1 cellular context compared by ENCODE assay signal in the genomic region with DNA sequence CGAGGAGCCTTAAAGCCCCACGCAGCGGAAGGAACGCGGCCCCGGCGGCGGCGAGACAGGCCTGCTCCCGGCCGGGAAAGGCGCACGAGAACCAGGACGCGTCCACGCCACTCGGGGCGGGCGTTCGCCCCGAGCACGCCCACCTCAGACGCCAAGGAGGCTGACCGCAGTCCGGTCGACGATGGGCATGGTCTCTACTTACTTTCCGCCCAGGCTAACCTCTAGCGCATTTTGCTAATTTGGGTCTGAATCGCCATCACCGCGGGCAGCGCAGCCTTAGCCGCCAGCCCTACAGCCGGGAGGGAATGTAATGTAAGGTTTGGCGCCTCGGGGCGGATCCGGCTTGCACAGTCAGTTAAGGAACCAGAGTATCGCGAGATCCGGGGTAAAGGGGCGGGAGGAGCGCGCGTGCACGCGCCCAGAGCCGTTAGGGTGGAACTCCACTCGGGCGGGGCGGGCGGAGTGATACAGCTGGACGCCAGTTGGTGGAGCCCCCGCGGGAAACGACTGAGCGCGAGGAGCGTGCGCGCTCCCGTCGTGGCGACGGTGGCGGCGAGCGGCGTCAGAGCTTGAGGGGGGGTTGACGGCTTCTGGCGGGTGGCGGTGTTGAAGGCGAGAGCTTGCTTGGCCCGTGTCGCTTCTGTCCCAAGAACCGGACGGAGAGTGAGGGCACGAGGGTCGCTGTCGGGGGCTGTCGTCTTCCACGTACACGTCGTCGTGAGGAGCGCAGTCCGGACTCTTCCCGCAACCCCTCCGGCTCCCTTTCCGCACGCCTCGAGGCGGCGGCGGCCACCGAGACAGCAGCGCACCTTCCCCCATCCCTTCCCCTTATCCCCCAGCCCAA.
TF ChIP-seq lines count a peak whose summit lies in the region.

A gene with protein sequence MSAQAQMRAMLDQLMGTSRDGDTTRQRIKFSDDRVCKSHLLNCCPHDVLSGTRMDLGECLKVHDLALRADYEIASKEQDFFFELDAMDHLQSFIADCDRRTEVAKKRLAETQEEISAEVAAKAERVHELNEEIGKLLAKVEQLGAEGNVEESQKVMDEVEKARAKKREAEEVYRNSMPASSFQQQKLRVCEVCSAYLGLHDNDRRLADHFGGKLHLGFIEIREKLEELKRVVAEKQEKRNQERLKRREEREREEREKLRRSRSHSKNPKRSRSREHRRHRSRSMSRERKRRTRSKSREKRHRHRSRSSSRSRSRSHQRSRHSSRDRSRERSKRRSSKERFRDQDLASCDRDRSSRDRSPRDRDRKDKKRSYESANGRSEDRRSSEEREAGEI (plus strand): TSS at position 529 of the 844 bp plus-strand sequence. CDS start 368 bp downstream, outside the sequence.

TF ChIP-seq in WTC11, 78 proteins besides CTCF, POLR2A, EP300 and RAD21 (continued from another document and continues in another):
- TF ChIP-seq, protein P1, sequence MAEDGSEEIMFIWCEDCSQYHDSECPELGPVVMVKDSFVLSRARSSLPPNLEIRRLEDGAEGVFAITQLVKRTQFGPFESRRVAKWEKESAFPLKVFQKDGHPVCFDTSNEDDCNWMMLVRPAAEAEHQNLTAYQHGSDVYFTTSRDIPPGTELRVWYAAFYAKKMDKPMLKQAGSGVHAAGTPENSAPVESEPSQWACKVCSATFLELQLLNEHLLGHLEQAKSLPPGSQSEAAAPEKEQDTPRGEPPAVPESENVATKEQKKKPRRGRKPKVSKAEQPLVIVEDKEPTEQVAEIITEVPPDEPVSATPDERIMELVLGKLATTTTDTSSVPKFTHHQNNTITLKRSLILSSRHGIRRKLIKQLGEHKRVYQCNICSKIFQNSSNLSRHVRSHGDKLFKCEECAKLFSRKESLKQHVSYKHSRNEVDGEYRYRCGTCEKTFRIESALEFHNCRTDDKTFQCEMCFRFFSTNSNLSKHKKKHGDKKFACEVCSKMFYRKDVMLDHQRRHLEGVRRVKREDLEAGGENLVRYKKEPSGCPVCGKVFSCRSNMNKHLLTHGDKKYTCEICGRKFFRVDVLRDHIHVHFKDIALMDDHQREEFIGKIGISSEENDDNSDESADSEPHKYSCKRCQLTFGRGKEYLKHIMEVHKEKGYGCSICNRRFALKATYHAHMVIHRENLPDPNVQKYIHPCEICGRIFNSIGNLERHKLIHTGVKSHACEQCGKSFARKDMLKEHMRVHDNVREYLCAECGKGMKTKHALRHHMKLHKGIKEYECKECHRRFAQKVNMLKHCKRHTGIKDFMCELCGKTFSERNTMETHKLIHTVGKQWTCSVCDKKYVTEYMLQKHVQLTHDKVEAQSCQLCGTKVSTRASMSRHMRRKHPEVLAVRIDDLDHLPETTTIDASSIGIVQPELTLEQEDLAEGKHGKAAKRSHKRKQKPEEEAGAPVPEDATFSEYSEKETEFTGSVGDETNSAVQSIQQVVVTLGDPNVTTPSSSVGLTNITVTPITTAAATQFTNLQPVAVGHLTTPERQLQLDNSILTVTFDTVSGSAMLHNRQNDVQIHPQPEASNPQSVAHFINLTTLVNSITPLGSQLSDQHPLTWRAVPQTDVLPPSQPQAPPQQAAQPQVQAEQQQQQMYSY (CRISPR knock-in tag; IDR thresholded peaks at IDR 0.05), result no peak
- no peak; the same call in 1 of the 2 replicates for TF ChIP-seq NFYB (CRISPR knock-in tag; conservative IDR thresholded peaks at IDR 0.05; ENCODE audit: low read depth)
- TF ChIP-seq NR2C2 (CRISPR knock-in tag; IDR thresholded peaks at IDR 0.05), result peak; percentile 6; the same call in 1 of the 2 replicates
- TF ChIP-seq, protein P2, sequence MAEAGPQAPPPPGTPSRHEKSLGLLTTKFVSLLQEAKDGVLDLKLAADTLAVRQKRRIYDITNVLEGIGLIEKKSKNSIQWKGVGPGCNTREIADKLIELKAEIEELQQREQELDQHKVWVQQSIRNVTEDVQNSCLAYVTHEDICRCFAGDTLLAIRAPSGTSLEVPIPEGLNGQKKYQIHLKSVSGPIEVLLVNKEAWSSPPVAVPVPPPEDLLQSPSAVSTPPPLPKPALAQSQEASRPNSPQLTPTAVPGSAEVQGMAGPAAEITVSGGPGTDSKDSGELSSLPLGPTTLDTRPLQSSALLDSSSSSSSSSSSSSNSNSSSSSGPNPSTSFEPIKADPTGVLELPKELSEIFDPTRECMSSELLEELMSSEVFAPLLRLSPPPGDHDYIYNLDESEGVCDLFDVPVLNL (CRISPR knock-in tag; IDR thresholded peaks at IDR 0.05; ENCODE audit: borderline replicate concordance, low read depth), result peak; percentile 85
- no peak for TF ChIP-seq NR1H2 (CRISPR knock-in tag; IDR thresholded peaks at IDR 0.05)
- TF ChIP-seq NFATC4 (CRISPR knock-in tag; IDR thresholded peaks at IDR 0.05), result 0 out of 2 replicates have a peak, but pooled peaks have one; percentile 34
- peak; percentile 47 for TF ChIP-seq NFE2L1 (CRISPR knock-in tag; IDR thresholded peaks at IDR 0.05)
- TF ChIP-seq, protein P3, sequence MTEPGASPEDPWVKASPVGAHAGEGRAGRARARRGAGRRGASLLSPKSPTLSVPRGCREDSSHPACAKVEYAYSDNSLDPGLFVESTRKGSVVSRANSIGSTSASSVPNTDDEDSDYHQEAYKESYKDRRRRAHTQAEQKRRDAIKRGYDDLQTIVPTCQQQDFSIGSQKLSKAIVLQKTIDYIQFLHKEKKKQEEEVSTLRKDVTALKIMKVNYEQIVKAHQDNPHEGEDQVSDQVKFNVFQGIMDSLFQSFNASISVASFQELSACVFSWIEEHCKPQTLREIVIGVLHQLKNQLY (CRISPR knock-in tag; IDR thresholded peaks at IDR 0.05), result no peak
- TF ChIP-seq SOX15 (CRISPR knock-in tag; IDR thresholded peaks at IDR 0.05), result no peak
- peak; percentile 53 for TF ChIP-seq ETV6 (CRISPR knock-in tag; IDR thresholded peaks at IDR 0.05)
- TF ChIP-seq ESRRA (CRISPR knock-in tag; IDR thresholded peaks at IDR 0.05; ENCODE audit: borderline replicate concordance), result peak; percentile 57; the same call in 1 of the 2 replicates
- peak; percentile 7; the same call in 1 of the 2 replicates for TF ChIP-seq TCF7 (CRISPR knock-in tag; IDR thresholded peaks at IDR 0.05; ENCODE audit: low read depth)
- TF ChIP-seq, protein P4, sequence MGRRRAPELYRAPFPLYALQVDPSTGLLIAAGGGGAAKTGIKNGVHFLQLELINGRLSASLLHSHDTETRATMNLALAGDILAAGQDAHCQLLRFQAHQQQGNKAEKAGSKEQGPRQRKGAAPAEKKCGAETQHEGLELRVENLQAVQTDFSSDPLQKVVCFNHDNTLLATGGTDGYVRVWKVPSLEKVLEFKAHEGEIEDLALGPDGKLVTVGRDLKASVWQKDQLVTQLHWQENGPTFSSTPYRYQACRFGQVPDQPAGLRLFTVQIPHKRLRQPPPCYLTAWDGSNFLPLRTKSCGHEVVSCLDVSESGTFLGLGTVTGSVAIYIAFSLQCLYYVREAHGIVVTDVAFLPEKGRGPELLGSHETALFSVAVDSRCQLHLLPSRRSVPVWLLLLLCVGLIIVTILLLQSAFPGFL (CRISPR knock-in tag; IDR thresholded peaks at IDR 0.05; ENCODE audit: borderline replicate concordance), result no peak
- TF ChIP-seq, protein P5, sequence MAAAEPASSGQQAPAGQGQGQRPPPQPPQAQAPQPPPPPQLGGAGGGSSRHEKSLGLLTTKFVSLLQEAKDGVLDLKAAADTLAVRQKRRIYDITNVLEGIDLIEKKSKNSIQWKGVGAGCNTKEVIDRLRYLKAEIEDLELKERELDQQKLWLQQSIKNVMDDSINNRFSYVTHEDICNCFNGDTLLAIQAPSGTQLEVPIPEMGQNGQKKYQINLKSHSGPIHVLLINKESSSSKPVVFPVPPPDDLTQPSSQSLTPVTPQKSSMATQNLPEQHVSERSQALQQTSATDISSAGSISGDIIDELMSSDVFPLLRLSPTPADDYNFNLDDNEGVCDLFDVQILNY (CRISPR knock-in tag; IDR thresholded peaks at IDR 0.05), result peak; percentile 98
- TF ChIP-seq, protein P6, sequence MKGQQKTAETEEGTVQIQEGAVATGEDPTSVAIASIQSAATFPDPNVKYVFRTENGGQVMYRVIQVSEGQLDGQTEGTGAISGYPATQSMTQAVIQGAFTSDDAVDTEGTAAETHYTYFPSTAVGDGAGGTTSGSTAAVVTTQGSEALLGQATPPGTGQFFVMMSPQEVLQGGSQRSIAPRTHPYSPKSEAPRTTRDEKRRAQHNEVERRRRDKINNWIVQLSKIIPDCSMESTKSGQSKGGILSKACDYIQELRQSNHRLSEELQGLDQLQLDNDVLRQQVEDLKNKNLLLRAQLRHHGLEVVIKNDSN (CRISPR knock-in tag; IDR thresholded peaks at IDR 0.05), result peak; percentile 30; the same call in 1 of the 2 replicates
- peak; percentile 95 for TF ChIP-seq MYBL2 (CRISPR knock-in tag; IDR thresholded peaks at IDR 0.05)
- TF ChIP-seq ZNF232 (CRISPR knock-in tag; IDR thresholded peaks at IDR 0.05), result peak; percentile 73
- TF ChIP-seq, protein P7, sequence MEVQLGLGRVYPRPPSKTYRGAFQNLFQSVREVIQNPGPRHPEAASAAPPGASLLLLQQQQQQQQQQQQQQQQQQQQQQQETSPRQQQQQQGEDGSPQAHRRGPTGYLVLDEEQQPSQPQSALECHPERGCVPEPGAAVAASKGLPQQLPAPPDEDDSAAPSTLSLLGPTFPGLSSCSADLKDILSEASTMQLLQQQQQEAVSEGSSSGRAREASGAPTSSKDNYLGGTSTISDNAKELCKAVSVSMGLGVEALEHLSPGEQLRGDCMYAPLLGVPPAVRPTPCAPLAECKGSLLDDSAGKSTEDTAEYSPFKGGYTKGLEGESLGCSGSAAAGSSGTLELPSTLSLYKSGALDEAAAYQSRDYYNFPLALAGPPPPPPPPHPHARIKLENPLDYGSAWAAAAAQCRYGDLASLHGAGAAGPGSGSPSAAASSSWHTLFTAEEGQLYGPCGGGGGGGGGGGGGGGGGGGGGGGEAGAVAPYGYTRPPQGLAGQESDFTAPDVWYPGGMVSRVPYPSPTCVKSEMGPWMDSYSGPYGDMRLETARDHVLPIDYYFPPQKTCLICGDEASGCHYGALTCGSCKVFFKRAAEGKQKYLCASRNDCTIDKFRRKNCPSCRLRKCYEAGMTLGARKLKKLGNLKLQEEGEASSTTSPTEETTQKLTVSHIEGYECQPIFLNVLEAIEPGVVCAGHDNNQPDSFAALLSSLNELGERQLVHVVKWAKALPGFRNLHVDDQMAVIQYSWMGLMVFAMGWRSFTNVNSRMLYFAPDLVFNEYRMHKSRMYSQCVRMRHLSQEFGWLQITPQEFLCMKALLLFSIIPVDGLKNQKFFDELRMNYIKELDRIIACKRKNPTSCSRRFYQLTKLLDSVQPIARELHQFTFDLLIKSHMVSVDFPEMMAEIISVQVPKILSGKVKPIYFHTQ (CRISPR knock-in tag; IDR thresholded peaks at IDR 0.05), result no peak
- peak; percentile 9; the same call in 1 of the 2 replicates for TF ChIP-seq FOXK1 (CRISPR knock-in tag; IDR thresholded peaks at IDR 0.05)
- TF ChIP-seq, protein P8, sequence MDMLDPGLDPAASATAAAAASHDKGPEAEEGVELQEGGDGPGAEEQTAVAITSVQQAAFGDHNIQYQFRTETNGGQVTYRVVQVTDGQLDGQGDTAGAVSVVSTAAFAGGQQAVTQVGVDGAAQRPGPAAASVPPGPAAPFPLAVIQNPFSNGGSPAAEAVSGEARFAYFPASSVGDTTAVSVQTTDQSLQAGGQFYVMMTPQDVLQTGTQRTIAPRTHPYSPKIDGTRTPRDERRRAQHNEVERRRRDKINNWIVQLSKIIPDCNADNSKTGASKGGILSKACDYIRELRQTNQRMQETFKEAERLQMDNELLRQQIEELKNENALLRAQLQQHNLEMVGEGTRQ (CRISPR knock-in tag; IDR thresholded peaks at IDR 0.05), result no peak
- TF ChIP-seq PRRX2 (CRISPR knock-in tag; IDR thresholded peaks at IDR 0.05), result 0 out of 2 replicates have a peak, but pooled peaks have one; percentile 50
- peak; percentile 68; the same call in 1 of the 2 replicates for TF ChIP-seq GABPB1 (CRISPR knock-in tag; IDR thresholded peaks at IDR 0.05)
- TF ChIP-seq, protein P9, sequence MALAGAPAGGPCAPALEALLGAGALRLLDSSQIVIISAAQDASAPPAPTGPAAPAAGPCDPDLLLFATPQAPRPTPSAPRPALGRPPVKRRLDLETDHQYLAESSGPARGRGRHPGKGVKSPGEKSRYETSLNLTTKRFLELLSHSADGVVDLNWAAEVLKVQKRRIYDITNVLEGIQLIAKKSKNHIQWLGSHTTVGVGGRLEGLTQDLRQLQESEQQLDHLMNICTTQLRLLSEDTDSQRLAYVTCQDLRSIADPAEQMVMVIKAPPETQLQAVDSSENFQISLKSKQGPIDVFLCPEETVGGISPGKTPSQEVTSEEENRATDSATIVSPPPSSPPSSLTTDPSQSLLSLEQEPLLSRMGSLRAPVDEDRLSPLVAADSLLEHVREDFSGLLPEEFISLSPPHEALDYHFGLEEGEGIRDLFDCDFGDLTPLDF (CRISPR knock-in tag; IDR thresholded peaks at IDR 0.05), result no peak
- no peak for TF ChIP-seq IRF2 (CRISPR knock-in tag; IDR thresholded peaks at IDR 0.05; ENCODE audit: borderline replicate concordance, low read depth)
- no peak for TF ChIP-seq ZNF396 (CRISPR knock-in tag; IDR thresholded peaks at IDR 0.05; ENCODE audit: borderline replicate concordance)
- TF ChIP-seq TEAD1 (CRISPR knock-in tag; IDR thresholded peaks at IDR 0.05), result no peak; the same call in 1 of the 2 replicates
- TF ChIP-seq, protein P10, sequence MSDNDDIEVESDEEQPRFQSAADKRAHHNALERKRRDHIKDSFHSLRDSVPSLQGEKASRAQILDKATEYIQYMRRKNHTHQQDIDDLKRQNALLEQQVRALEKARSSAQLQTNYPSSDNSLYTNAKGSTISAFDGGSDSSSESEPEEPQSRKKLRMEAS (CRISPR knock-in tag; IDR thresholded peaks at IDR 0.05), result peak; percentile 76
- peak; percentile 58 for TF ChIP-seq FOXP1 (CRISPR knock-in tag; IDR thresholded peaks at IDR 0.05; ENCODE audit: borderline replicate concordance)
- no peak for TF ChIP-seq OVOL2 (CRISPR knock-in tag; IDR thresholded peaks at IDR 0.05; ENCODE audit: borderline replicate concordance)
- 0 out of 2 replicates have a peak, but pooled peaks have one; percentile 80 for TF ChIP-seq JUN (CRISPR knock-in tag; IDR thresholded peaks at IDR 0.05)
- TF ChIP-seq SMAD3 (CRISPR knock-in tag; IDR thresholded peaks at IDR 0.05; ENCODE audit: borderline replicate concordance), result 0 out of 2 replicates have a peak, but pooled peaks have one; percentile 64
- TF ChIP-seq TEAD4 (CRISPR knock-in tag; IDR thresholded peaks at IDR 0.05), result peak; percentile 41; the same call in 1 of the 2 replicates
- peak; percentile 80 for TF ChIP-seq CREM (CRISPR knock-in tag; IDR thresholded peaks at IDR 0.05)
- no peak for TF ChIP-seq ZNF317 (CRISPR knock-in tag; IDR thresholded peaks at IDR 0.05; ENCODE audit: borderline replicate concordance, low read depth)
- peak; percentile 76 for TF ChIP-seq SP1 (CRISPR knock-in tag; conservative IDR thresholded peaks at IDR 0.05)
- TF ChIP-seq, protein P11, sequence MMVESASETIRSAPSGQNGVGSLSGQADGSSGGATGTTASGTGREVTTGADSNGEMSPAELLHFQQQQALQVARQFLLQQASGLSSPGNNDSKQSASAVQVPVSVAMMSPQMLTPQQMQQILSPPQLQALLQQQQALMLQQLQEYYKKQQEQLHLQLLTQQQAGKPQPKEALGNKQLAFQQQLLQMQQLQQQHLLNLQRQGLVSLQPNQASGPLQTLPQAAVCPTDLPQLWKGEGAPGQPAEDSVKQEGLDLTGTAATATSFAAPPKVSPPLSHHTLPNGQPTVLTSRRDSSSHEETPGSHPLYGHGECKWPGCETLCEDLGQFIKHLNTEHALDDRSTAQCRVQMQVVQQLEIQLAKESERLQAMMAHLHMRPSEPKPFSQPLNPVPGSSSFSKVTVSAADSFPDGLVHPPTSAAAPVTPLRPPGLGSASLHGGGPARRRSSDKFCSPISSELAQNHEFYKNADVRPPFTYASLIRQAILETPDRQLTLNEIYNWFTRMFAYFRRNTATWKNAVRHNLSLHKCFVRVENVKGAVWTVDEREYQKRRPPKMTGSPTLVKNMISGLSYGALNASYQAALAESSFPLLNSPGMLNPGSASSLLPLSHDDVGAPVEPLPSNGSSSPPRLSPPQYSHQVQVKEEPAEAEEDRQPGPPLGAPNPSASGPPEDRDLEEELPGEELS (CRISPR knock-in tag; IDR thresholded peaks at IDR 0.05), result peak; percentile 43; the same call in 1 of the 2 replicates
- TF ChIP-seq ZNF121 (CRISPR knock-in tag; IDR thresholded peaks at IDR 0.05), result no peak
- TF ChIP-seq GRHL2 (CRISPR knock-in tag; IDR thresholded peaks at IDR 0.05; ENCODE audit: insufficient replicate concordance, severe bottlenecking), result no peak
- 0 out of 2 replicates have a peak, but pooled peaks have one; percentile 84 for TF ChIP-seq RELA (CRISPR knock-in tag; IDR thresholded peaks at IDR 0.05; ENCODE audit: borderline replicate concordance)
